Comparison of ENCODE assay signal across 26 cellular contexts in genomic region chr7:156025675-156026074, GRCh38.
A peak's percentile ranks its signal among the peaks of the same experiment; 100 is the strongest.
DNase-seq lines count a peak whose midpoint lies in the region; ATAC-seq and TF ChIP-seq lines count a peak whose summit lies in the region.
"Had no signal": no experiment of that assay in that cellular context is flagged by ENCODE, and none has a peak within 500 bp of the region (broad histone marks: within the 10 kb centered on the region; RNA-seq: fewer than 3 reads in every experiment).

No MANE protein-coding gene starts in this region.

- H3K36me3 ChIP-seq in right atrium auricular region = no peaks in the 10 kb centered on the region
- H3K36me3 ChIP-seq in esophagus muscularis mucosa = no peaks in the 10 kb centered on the region
- H3K36me3 ChIP-seq in stomach = no peaks in the 10 kb centered on the region
- H3K36me3 ChIP-seq: BE2C, BLaER1 had no signal

- H3K4me3 ChIP-seq in right atrium auricular region (no peak overlapping the region), esophagus muscularis mucosa (no peak overlapping the region), stomach (no peak overlapping the region)
- H3K4me3 ChIP-seq: BLaER1, GM12878 had no signal

- H3K4me1 ChIP-seq in right atrium auricular region (no peaks in the 10 kb centered on the region), esophagus muscularis mucosa (no peaks in the 10 kb centered on the region), stomach (no peaks in the 10 kb centered on the region)
- H3K4me1 ChIP-seq: BE2C had no signal

- no peak overlapping the region for H3K27ac ChIP-seq in right atrium auricular region
- no peak overlapping the region for H3K27ac ChIP-seq in esophagus muscularis mucosa (replicated peaks in 1 of 4)
- H3K27ac ChIP-seq in stomach = no peak overlapping the region
- H3K27ac ChIP-seq: BLaER1 had no signal

- H3K9me3 ChIP-seq in right atrium auricular region = no peaks in the 10 kb centered on the region
- no peaks in the 10 kb centered on the region for H3K9me3 ChIP-seq in esophagus muscularis mucosa
- no peaks in the 10 kb centered on the region for H3K9me3 ChIP-seq in stomach
- H3K9me3 ChIP-seq: BE2C, BLaER1 had no signal

- no peak overlapping the region for H3K4me3 Mint-ChIP-seq in activated T-helper 1 cell treated with anti-CD3 and anti-CD28 coated beads, Interleukin-12 subunit alpha, Interleukin-12 subunit beta, Interleukin-2, Interleukin-4 antibody, amounts not matched to agents 30 ng/mL and 10 ng/mL and 1 ng/mL, durations not matched to agents 14 hours and 24 hours and 36 hours
- H3K4me3 Mint-ChIP-seq: CD14-positive monocyte; CD4-positive, alpha-beta memory T cell; CD4-positive, CD25-positive, alpha-beta regulatory T cell; CD8-positive, alpha-beta memory T cell had no signal

- H3K27me3 ChIP-seq in right atrium auricular region (no peaks in the 10 kb centered on the region), esophagus muscularis mucosa (peaks cover 0 to 22% (median 0%) of the 10 kb centered on the region in 4 donors), stomach (peaks cover 0 to 19% (median 0%) of the 10 kb centered on the region in 3 donors)
- H3K27me3 ChIP-seq: BLaER1 had no signal

- peak; percentile 46 for DNase-seq in right atrium auricular region (ENCODE audit: low spot score)
- DNase-seq in left ventricle myocardium superior = no peak
- DNase-seq in esophagus muscularis mucosa (ENCODE audit: extremely low spot score) = peak; percentile 60
- no peak for DNase-seq in left lobe of liver (ENCODE audit: low spot score)
- peak; percentile 21 for DNase-seq in stomach
- no peak for DNase-seq in globus pallidus (ENCODE audit: low spot score)
- no peak for DNase-seq in activated T-helper 1 cell treated with anti-CD3 and anti-CD28 coated beads, Interleukin-12 subunit alpha, Interleukin-12 subunit beta, Interleukin-2, Interleukin-4 antibody, amounts not matched to agents 30 ng/mL and 10 ng/mL and 1 ng/mL, durations not matched to agents 14 hours and 24 hours and 36 hours (ENCODE audit: low spot score)
- DNase-seq: 8988T; ACHN; BE2C; C1 segment of cervical spinal cord; CD4-positive, alpha-beta memory T cell; CD4-positive, CD25-positive, alpha-beta regulatory T cell; CD8-positive, alpha-beta memory T cell; COR-L47; DMS 273 treated with DMSO at 0.1 percent for 48 hours; DMS153; DMS53; DMS79; DND-41; EL; GDM1 had no signal

- no peak overlapping the region for H3K27ac Mint-ChIP-seq in activated T-helper 1 cell treated with anti-CD3 and anti-CD28 coated beads, Interleukin-12 subunit alpha, Interleukin-12 subunit beta, Interleukin-2, Interleukin-4 antibody, amounts not matched to agents 30 ng/mL and 10 ng/mL and 1 ng/mL, durations not matched to agents 14 hours and 24 hours and 36 hours
- H3K27ac Mint-ChIP-seq: CD14-positive monocyte; CD4-positive, alpha-beta memory T cell; CD4-positive, CD25-positive, alpha-beta regulatory T cell; CD8-positive, alpha-beta memory T cell had no signal

- WGBS in esophagus muscularis mucosa = 76% methylated on average over 6 of the region's 6 CpGs
- 47 to 66% (median 57%) methylated on average over 6 of the region's 6 CpGs for whole genome bisulfite sequencing in stomach, 5 donors

- ATAC-seq in left ventricle myocardium superior = no peak
- peak; percentile 84 for ATAC-seq in left lobe of liver
- no peak for ATAC-seq in GM19467 (IDR thresholded peaks at IDR 0.05; ENCODE audit: unreplicated experiment)
- ATAC-seq: GM12878 had no signal

- no peaks in the 10 kb centered on the region for H3K9me3 Mint-ChIP-seq in activated T-helper 1 cell treated with anti-CD3 and anti-CD28 coated beads, Interleukin-12 subunit alpha, Interleukin-12 subunit beta, Interleukin-2, Interleukin-4 antibody, amounts not matched to agents 30 ng/mL and 10 ng/mL and 1 ng/mL, durations not matched to agents 14 hours and 24 hours and 36 hours
- H3K9me3 Mint-ChIP-seq: CD4-positive, CD25-positive, alpha-beta regulatory T cell had no signal

- TF ChIP-seq EP300 in esophagus muscularis mucosa (IDR thresholded peaks at IDR 0.05) (no peak), stomach (IDR thresholded peaks at IDR 0.05) (no peak)

- no peak for TF ChIP-seq CTCF in right atrium auricular region (IDR thresholded peaks at IDR 0.05)
- TF ChIP-seq CTCF in esophagus muscularis mucosa (IDR thresholded peaks at IDR 0.05) = no peak
- TF ChIP-seq CTCF in stomach (IDR thresholded peaks at IDR 0.05) = no peak

- H3K27me3 Mint-ChIP-seq in activated T-helper 1 cell treated with anti-CD3 and anti-CD28 coated beads, Interleukin-12 subunit alpha, Interleukin-12 subunit beta, Interleukin-2, Interleukin-4 antibody, amounts not matched to agents 30 ng/mL and 10 ng/mL and 1 ng/mL, durations not matched to agents 14 hours and 24 hours and 36 hours (ENCODE audit: insufficient read depth) = no peaks in the 10 kb centered on the region
- H3K27me3 Mint-ChIP-seq: CD4-positive, alpha-beta memory T cell; CD4-positive, CD25-positive, alpha-beta regulatory T cell had no signal

- TF ChIP-seq POLR2A in esophagus muscularis mucosa (IDR thresholded peaks at IDR 0.05; ENCODE audit: low read depth) (no peak), stomach (IDR thresholded peaks at IDR 0.05) (no peak)

- intact Hi-C loops in left ventricle myocardium superior (cut with micrococcal nuclease) (no loop called here), esophagus muscularis mucosa (cut with DNase I) (no loop called here), stomach (cut with DNase I; ENCODE audit: low total_unique reads) (no loop called here)
- intact Hi-C loops in activated T-helper 1 cell treated with anti-CD3 and anti-CD28 coated beads, Interleukin-12 subunit alpha, Interleukin-12 subunit beta, Interleukin-2, Interleukin-4 antibody, amounts not matched to agents 30 ng/mL and 10 ng/mL and 1 ng/mL, durations not matched to agents 14 hours and 24 hours and 36 hours (cut with micrococcal nuclease) = no loop called here

- H3K4me1 Mint-ChIP-seq in activated T-helper 1 cell treated with anti-CD3 and anti-CD28 coated beads, Interleukin-12 subunit alpha, Interleukin-12 subunit beta, Interleukin-2, Interleukin-4 antibody, amounts not matched to agents 30 ng/mL and 10 ng/mL and 1 ng/mL, durations not matched to agents 14 hours and 24 hours and 36 hours (ENCODE audit: low read depth) = no peaks in the 10 kb centered on the region
- H3K4me1 Mint-ChIP-seq: CD14-positive monocyte; CD4-positive, alpha-beta memory T cell; CD4-positive, CD25-positive, alpha-beta regulatory T cell; CD8-positive, alpha-beta memory T cell had no signal

- no peaks in the 10 kb centered on the region for H3K36me3 Mint-ChIP-seq in activated T-helper 1 cell treated with anti-CD3 and anti-CD28 coated beads, Interleukin-12 subunit alpha, Interleukin-12 subunit beta, Interleukin-2, Interleukin-4 antibody, amounts not matched to agents 30 ng/mL and 10 ng/mL and 1 ng/mL, durations not matched to agents 14 hours and 24 hours and 36 hours (ENCODE audit: low read depth)
- H3K36me3 Mint-ChIP-seq: CD14-positive monocyte; CD4-positive, alpha-beta memory T cell; CD4-positive, CD25-positive, alpha-beta regulatory T cell; CD8-positive, alpha-beta memory T cell had no signal

Comparison
In these comparisons a context has a peak if more than half of its experiments do, and no peak if none do; other contexts are left out.
1. DNase-seq: peak in right atrium auricular region (single experiment), esophagus muscularis mucosa (single experiment) and stomach (single experiment); none in left ventricle myocardium superior (single experiment), left lobe of liver (single experiment), globus pallidus (single experiment) and activated T-helper 1 cell treated with anti-CD3 and anti-CD28 coated beads, Interleukin-12 subunit alpha, Interleukin-12 subunit beta, Interleukin-2, Interleukin-4 antibody, amounts not matched to agents 30 ng/mL and 10 ng/mL and 1 ng/mL, durations not matched to agents 14 hours and 24 hours and 36 hours (single experiment).